ENCODE assay signal across 24 cellular contexts in genomic region chr7:155872678-155873369, GRCh38.
A peak's percentile ranks its signal among the peaks of the same experiment; 100 is the strongest.
DNase-seq lines count a peak whose midpoint lies in the region; ATAC-seq and TF ChIP-seq lines count a peak whose summit lies in the region.
"Had no signal": no experiment of that assay in that cellular context is flagged by ENCODE, and none has a peak within 500 bp of the region (broad histone marks: within the 10 kb centered on the region; RNA-seq: fewer than 3 reads in every experiment).

No MANE protein-coding gene starts in this region.

- no peak overlapping the region for H3K27ac ChIP-seq in liver (ENCODE audit: low read depth in 1 of 2, low read length in 2 of 2)
- H3K27ac ChIP-seq: A549; BLaER1 treated with 17β-estradiol and CSF1 and Interleukin-3, amounts not matched to agents 10 nM and 100 nM; HL-60; RWPE1 had no signal

- H3K4me1 Mint-ChIP-seq in activated CD8-positive, alpha-beta memory T cell treated with anti-CD3 and anti-CD28 coated beads, Interleukin-2, amount 10 ng/mL, durations not matched to agents 7 days and 5 days: no peaks in the 10 kb centered on the region

- H3K27me3 ChIP-seq in liver (ENCODE audit: control insufficient read depth in 4 of 4, insufficient read depth in 4 of 4, low read length in 3 of 4): no peaks in the 10 kb centered on the region
- H3K27me3 ChIP-seq: BLaER1 treated with 17β-estradiol and CSF1 and Interleukin-3, amounts not matched to agents 10 nM and 100 nM had no signal

- no peak for ATAC-seq in activated CD8-positive, alpha-beta memory T cell treated with anti-CD3 and anti-CD28 coated beads, Interleukin-2, amount 10 ng/mL, durations not matched to agents 7 days and 5 days
- no peak for ATAC-seq in mucosa of descending colon
- no peak for ATAC-seq in HG02571 (IDR thresholded peaks at IDR 0.05; ENCODE audit: unreplicated experiment)
- ATAC-seq: A549, HCT116, Panc1 had no signal

- 38% methylated on average over 15 of the region's 15 CpGs for WGBS in liver

- intact Hi-C loops in mucosa of descending colon (cut with DNase I, micrococcal nuclease): no loop called here

- no peak overlapping the region for H3K9ac ChIP-seq in liver (ENCODE audit: low read depth in 1 of 2, low read length in 2 of 2)
- H3K9ac ChIP-seq: BLaER1 treated with 17β-estradiol and CSF1 and Interleukin-3, amounts not matched to agents 10 nM and 100 nM had no signal

- H3K4me3 ChIP-seq in liver (ENCODE audit: low read depth in 1 of 3, low read length in 3 of 3): no peak overlapping the region
- H3K4me3 ChIP-seq in mucosa of descending colon: no peak overlapping the region
- H3K4me3 ChIP-seq: A549; BLaER1 treated with 17β-estradiol and CSF1 and Interleukin-3, amounts not matched to agents 10 nM and 100 nM had no signal

- no peak for TF ChIP-seq CTCF in liver (IDR thresholded peaks at IDR 0.05; ENCODE audit: low read depth, low read length, missing input control)
- TF ChIP-seq CTCF in mucosa of descending colon (IDR thresholded peaks at IDR 0.05): no peak

- no peaks in the 10 kb centered on the region for H3K36me3 Mint-ChIP-seq in activated CD8-positive, alpha-beta memory T cell treated with anti-CD3 and anti-CD28 coated beads, Interleukin-2, amount 10 ng/mL, durations not matched to agents 7 days and 5 days

- H3K27ac Mint-ChIP-seq in activated CD8-positive, alpha-beta memory T cell treated with anti-CD3 and anti-CD28 coated beads, Interleukin-2, amount 10 ng/mL, durations not matched to agents 7 days and 5 days: no peak overlapping the region
- H3K27ac Mint-ChIP-seq: CD4-positive, alpha-beta T cell had no signal

- no peaks in the 10 kb centered on the region for H3K36me3 ChIP-seq in liver (ENCODE audit: control insufficient read depth in 4 of 4, insufficient read depth in 3 of 4, low read depth in 1 of 4, low read length in 3 of 4)
- no peaks in the 10 kb centered on the region for H3K36me3 ChIP-seq in mucosa of descending colon (ENCODE audit: low read depth)
- H3K36me3 ChIP-seq: BLaER1 treated with 17β-estradiol and CSF1 and Interleukin-3, amounts not matched to agents 10 nM and 100 nM had no signal

- H3K4me1 ChIP-seq in liver (ENCODE audit: control insufficient read depth in 4 of 4, insufficient read depth in 4 of 4, low read length in 3 of 4): peaks cover 0 to 11% (median 6%) of the 10 kb centered on the region in 4 donors
- no peaks in the 10 kb centered on the region for H3K4me1 ChIP-seq in mucosa of descending colon (ENCODE audit: low read depth)
- H3K4me1 ChIP-seq: BLaER1 treated with 17β-estradiol and CSF1 and Interleukin-3, amounts not matched to agents 10 nM and 100 nM had no signal

- no peaks in the 10 kb centered on the region for H3K9me3 Mint-ChIP-seq in activated CD8-positive, alpha-beta memory T cell treated with anti-CD3 and anti-CD28 coated beads, Interleukin-2, amount 10 ng/mL, durations not matched to agents 7 days and 5 days (ENCODE audit: low read depth)
- H3K9me3 Mint-ChIP-seq: CD4-positive, alpha-beta T cell had no signal

- peak; percentile 13 to 45 for TF ChIP-seq RAD21 in liver (IDR thresholded peaks at IDR 0.05)

- peak; percentile 31 for DNase-seq in activated CD8-positive, alpha-beta memory T cell treated with anti-CD3 and anti-CD28 coated beads, Interleukin-2, amount 10 ng/mL, durations not matched to agents 7 days and 5 days
- peak; percentile 20 for DNase-seq in ecto neural progenitor cell (ENCODE audit: low spot score)
- peak; percentile 26 for DNase-seq in ureter (ENCODE audit: low spot score)
- no peak for DNase-seq in mucosa of descending colon
- no peak for DNase-seq in stimulated activated CD4-positive, alpha-beta T cell treated with anti-CD3 and anti-CD28 coated beads, Interleukin-2, amount 100 ng/mL, for 24 hours
- DNase-seq: AML-193; CD4-positive, alpha-beta T cell; COR-L47; GOT3; NCI-H1048; NCI-H1417; NCI-H1694 treated with DMSO at 0.1 percent for 48 hours; NCI-H2081; NCI-H2227 treated with DMSO at 0.1 percent for 48 hours; NCI-H69; SHP77 had no signal

- H3K9me3 ChIP-seq in liver (ENCODE audit: control insufficient read depth in 4 of 4, low read length in 3 of 4) (no peaks in the 10 kb centered on the region), mucosa of descending colon (no peaks in the 10 kb centered on the region)

- H3K4me3 Mint-ChIP-seq in activated CD8-positive, alpha-beta memory T cell treated with anti-CD3 and anti-CD28 coated beads, Interleukin-2, amount 10 ng/mL, durations not matched to agents 7 days and 5 days: no peak overlapping the region
- H3K4me3 Mint-ChIP-seq: CD4-positive, alpha-beta T cell had no signal

- peaks cover 3% of the 10 kb centered on the region for H3K27me3 Mint-ChIP-seq in activated CD8-positive, alpha-beta memory T cell treated with anti-CD3 and anti-CD28 coated beads, Interleukin-2, amount 10 ng/mL, durations not matched to agents 7 days and 5 days

- CTCF ChIA-PET in activated CD8-positive, alpha-beta memory T cell treated with anti-CD3 and anti-CD28 coated beads, Interleukin-2, amount 10 ng/mL, durations not matched to agents 7 days and 5 days (lab: Charles Lee): no interaction called here

TF ChIP-seq in liver, 16 proteins besides CTCF, POLR2A, EP300 and RAD21:
- peak in 1 of 2 donors; percentile 34 for TF ChIP-seq HNF4A (conservative IDR thresholded peaks at IDR 0.05)
- no peak for TF ChIP-seq NR2F2 (IDR thresholded peaks at IDR 0.05)
- TF ChIP-seq, protein P1, sequence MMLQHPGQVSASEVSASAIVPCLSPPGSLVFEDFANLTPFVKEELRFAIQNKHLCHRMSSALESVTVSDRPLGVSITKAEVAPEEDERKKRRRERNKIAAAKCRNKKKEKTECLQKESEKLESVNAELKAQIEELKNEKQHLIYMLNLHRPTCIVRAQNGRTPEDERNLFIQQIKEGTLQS (IDR thresholded peaks at IDR 0.05): no peak
- TF ChIP-seq FOXA1 (IDR thresholded peaks at IDR 0.05): no peak
- no peak for TF ChIP-seq TAF1 (conservative IDR thresholded peaks at IDR 0.05)
- TF ChIP-seq RXRA (IDR thresholded peaks at IDR 0.05): peak; percentile 27 to 53
- TF ChIP-seq YY1 (IDR thresholded peaks at IDR 0.05): no peak
- TF ChIP-seq MAX (IDR thresholded peaks at IDR 0.05): peak; percentile 26
- TF ChIP-seq SP1 (IDR thresholded peaks at IDR 0.05): peak; percentile 24

Comparison
In these comparisons a context has a peak if more than half of its experiments do, and no peak if none do; other contexts are left out.
1. DNase-seq: peak in activated CD8-positive, alpha-beta memory T cell treated with anti-CD3 and anti-CD28 coated beads, Interleukin-2, amount 10 ng/mL, durations not matched to agents 7 days and 5 days (single experiment), ecto neural progenitor cell (single experiment) and ureter (single experiment); none in mucosa of descending colon (0 of 3) and stimulated activated CD4-positive, alpha-beta T cell treated with anti-CD3 and anti-CD28 coated beads, Interleukin-2, amount 100 ng/mL, for 24 hours (0 of 2).